Comparison of ENCODE assay signal across 9 cellular contexts in genomic region chr1:42176902-42177519, GRCh38. TPM values are rescaled to one million over a fixed set of nuclear protein-coding genes. Genes with fewer than 3 reads are reported as not detected.
DNase-seq lines count a peak whose midpoint lies in the region; ATAC-seq, FAIRE-seq and TF ChIP-seq lines count a peak whose summit lies in the region.
"Had no signal": no experiment of that assay in that cellular context is flagged by ENCODE, and none has a peak within 500 bp of the region (broad histone marks: within the 10 kb centered on the region; RNA-seq: fewer than 3 reads in every experiment).

No MANE protein-coding gene starts in this region.

- H3K4me3 Mint-ChIP-seq in activated T-helper 1 cell treated with anti-CD3 and anti-CD28 coated beads, Interleukin-12 subunit alpha, Interleukin-12 subunit beta, Interleukin-2, Interleukin-4 antibody, amounts not matched to agents 30 ng/mL and 10 ng/mL and 1 ng/mL, durations not matched to agents 14 hours and 24 hours and 36 hours: no peak overlapping the region

- H3K4me1 Mint-ChIP-seq in activated T-helper 1 cell treated with anti-CD3 and anti-CD28 coated beads, Interleukin-12 subunit alpha, Interleukin-12 subunit beta, Interleukin-2, Interleukin-4 antibody, amounts not matched to agents 30 ng/mL and 10 ng/mL and 1 ng/mL, durations not matched to agents 14 hours and 24 hours and 36 hours (ENCODE audit: low read depth): no peaks in the 10 kb centered on the region

- no peak for TF ChIP-seq POLR2A in GM12892 (IDR thresholded peaks at IDR 0.05; ENCODE audit: low read depth, low read length)

- H3K27ac Mint-ChIP-seq in activated T-helper 1 cell treated with anti-CD3 and anti-CD28 coated beads, Interleukin-12 subunit alpha, Interleukin-12 subunit beta, Interleukin-2, Interleukin-4 antibody, amounts not matched to agents 30 ng/mL and 10 ng/mL and 1 ng/mL, durations not matched to agents 14 hours and 24 hours and 36 hours: no peak overlapping the region

- DNase-seq in COLO829 (ENCODE audit: low spot score) (peak; percentile 18), GM19240 (ENCODE audit: insufficient read length, low spot score) (peak; percentile 43), NCI-H82 (lab: John Stamatoyannopoulos, UW) (peak; percentile 70), medulla oblongata (ENCODE audit: extremely low spot score) (peak; percentile 54), GM12892 (ENCODE audit: insufficient read length) (no peak)
- peak; percentile 20 for DNase-seq in central memory CD4-positive, alpha-beta T cell
- DNase-seq in activated T-helper 1 cell treated with anti-CD3 and anti-CD28 coated beads, Interleukin-12 subunit alpha, Interleukin-12 subunit beta, Interleukin-2, Interleukin-4 antibody, amounts not matched to agents 30 ng/mL and 10 ng/mL and 1 ng/mL, durations not matched to agents 14 hours and 24 hours and 36 hours (ENCODE audit: low spot score): no peak

- FAIRE-seq in GM12892 (lab: Jason Lieb, UNC): no peak

- intact Hi-C loops in activated T-helper 1 cell treated with anti-CD3 and anti-CD28 coated beads, Interleukin-12 subunit alpha, Interleukin-12 subunit beta, Interleukin-2, Interleukin-4 antibody, amounts not matched to agents 30 ng/mL and 10 ng/mL and 1 ng/mL, durations not matched to agents 14 hours and 24 hours and 36 hours (cut with micrococcal nuclease): loop anchor here (1.0 to 10.0 kb wide), 2 partner anchors 157 to 278 kb away; partner anchors contain the start of genes PPCS and ZMYND12

- H3K9me3 Mint-ChIP-seq in activated T-helper 1 cell treated with anti-CD3 and anti-CD28 coated beads, Interleukin-12 subunit alpha, Interleukin-12 subunit beta, Interleukin-2, Interleukin-4 antibody, amounts not matched to agents 30 ng/mL and 10 ng/mL and 1 ng/mL, durations not matched to agents 14 hours and 24 hours and 36 hours: no peaks in the 10 kb centered on the region

- no peaks in the 10 kb centered on the region for H3K27me3 Mint-ChIP-seq in activated T-helper 1 cell treated with anti-CD3 and anti-CD28 coated beads, Interleukin-12 subunit alpha, Interleukin-12 subunit beta, Interleukin-2, Interleukin-4 antibody, amounts not matched to agents 30 ng/mL and 10 ng/mL and 1 ng/mL, durations not matched to agents 14 hours and 24 hours and 36 hours (ENCODE audit: insufficient read depth)

- ATAC-seq in HG02852 (IDR thresholded peaks at IDR 0.05; ENCODE audit: unreplicated experiment): no peak

- H3K36me3 Mint-ChIP-seq in activated T-helper 1 cell treated with anti-CD3 and anti-CD28 coated beads, Interleukin-12 subunit alpha, Interleukin-12 subunit beta, Interleukin-2, Interleukin-4 antibody, amounts not matched to agents 30 ng/mL and 10 ng/mL and 1 ng/mL, durations not matched to agents 14 hours and 24 hours and 36 hours (ENCODE audit: low read depth): peaks cover 8% of the 10 kb centered on the region

RNA-seq across cellular contexts. Expression of gene GUCA2A, which starts 12.5 kb away (rescaled TPM):
- not detected for polyA plus RNA-seq in GM12892 (2012; ENCODE audit: missing spikeins)
- not detected in 2 replicates for total RNA-seq in activated T-helper 1 cell treated with anti-CD3 and anti-CD28 coated beads, Interleukin-12 subunit alpha, Interleukin-12 subunit beta, Interleukin-2, Interleukin-4 antibody, amounts not matched to agents 30 ng/mL and 10 ng/mL and 1 ng/mL, durations not matched to agents 14 hours and 24 hours and 36 hours
- total RNA-seq: T-helper 1 cell treated with Interleukin-12 subunit alpha and Interleukin-12 subunit beta and Interleukin-4 antibody, amounts not matched to agents 30 ng/mL and 1 ng/mL, for 36 hours had no signal

RNA-seq across cellular contexts. Expression of gene GUCA2B, which starts 23.8 kb away (rescaled TPM):
- not detected for polyA plus RNA-seq in GM12892 (2012; ENCODE audit: missing spikeins)
- total RNA-seq in activated T-helper 1 cell treated with anti-CD3 and anti-CD28 coated beads, Interleukin-12 subunit alpha, Interleukin-12 subunit beta, Interleukin-2, Interleukin-4 antibody, amounts not matched to agents 30 ng/mL and 10 ng/mL and 1 ng/mL, durations not matched to agents 14 hours and 24 hours and 36 hours: not detected in 2 replicates
- total RNA-seq: T-helper 1 cell treated with Interleukin-12 subunit alpha and Interleukin-12 subunit beta and Interleukin-4 antibody, amounts not matched to agents 30 ng/mL and 1 ng/mL, for 36 hours had no signal

Comparison
In these comparisons a context has a peak if more than half of its experiments do, and no peak if none do; other contexts are left out.
1. DNase-seq: peak in COLO829 (single experiment), GM19240 (single experiment), NCI-H82 (single experiment), central memory CD4-positive, alpha-beta T cell (single experiment) and medulla oblongata (single experiment); none in GM12892 (single experiment) and activated T-helper 1 cell treated with anti-CD3 and anti-CD28 coated beads, Interleukin-12 subunit alpha, Interleukin-12 subunit beta, Interleukin-2, Interleukin-4 antibody, amounts not matched to agents 30 ng/mL and 10 ng/mL and 1 ng/mL, durations not matched to agents 14 hours and 24 hours and 36 hours (single experiment).